In the genomic region with DNA sequence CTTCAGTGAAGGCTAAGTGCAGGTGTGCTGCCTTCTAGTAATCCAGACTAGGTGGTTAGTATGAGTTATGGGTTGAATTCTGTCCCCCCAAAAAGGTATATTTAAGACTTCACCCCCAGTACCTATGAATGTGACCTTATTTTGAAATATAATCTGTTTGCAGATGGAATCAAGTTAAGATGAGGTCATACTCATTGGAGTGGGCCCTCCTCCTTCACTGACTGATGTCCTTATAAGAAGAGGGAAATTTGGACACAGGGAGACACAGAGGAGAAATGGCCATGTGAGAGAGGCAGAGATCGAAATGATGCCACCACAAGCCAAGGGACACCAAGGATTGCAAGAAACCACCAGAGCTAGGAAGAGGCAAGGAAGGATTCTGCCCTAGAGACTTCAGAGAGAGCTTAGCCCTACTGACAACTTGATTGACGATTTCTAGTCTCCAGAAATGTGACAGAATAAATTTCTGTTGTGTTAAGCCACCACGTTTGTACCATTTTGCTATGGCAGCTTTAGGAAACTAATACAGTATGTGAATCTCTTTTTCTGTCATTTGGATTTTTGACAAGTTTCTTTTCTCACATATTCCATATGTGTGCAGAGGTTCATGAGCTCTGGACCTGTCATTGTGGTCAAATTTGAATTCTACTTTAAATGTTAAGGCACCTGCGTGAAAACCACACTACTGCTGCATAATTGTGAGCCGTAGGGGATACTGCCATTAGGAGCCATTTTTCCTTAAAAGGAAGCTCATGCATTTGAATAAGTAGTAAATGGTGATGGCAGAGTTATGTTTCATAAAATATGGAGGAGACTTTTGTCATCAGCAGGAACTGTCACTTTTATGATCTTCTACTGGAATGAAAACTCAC, we compare ENCODE assay signal across 25 cellular contexts. TPM values are rescaled to one million over a fixed set of nuclear protein-coding genes. Genes with fewer than 3 reads are reported as not detected.
DNase-seq lines count a peak whose midpoint lies in the region; ATAC-seq, FAIRE-seq and TF ChIP-seq lines count a peak whose summit lies in the region.
"Had no signal": no experiment of that assay in that cellular context is flagged by ENCODE, and none has a peak within 500 bp of the region (broad histone marks: within the 10 kb centered on the region; RNA-seq: fewer than 3 reads in every experiment).

No MANE protein-coding gene starts in this region.

- H3K27me3 ChIP-seq in GM12878 (replicated peaks in 1 of 2; ENCODE audit: control insufficient read depth in 2 of 2, insufficient read depth in 2 of 2, low read length in 1 of 2) = no peaks in the 10 kb centered on the region
- H3K27me3 ChIP-seq: MG63, pancreas had no signal

- FAIRE-seq in GM12878 (lab: Jason Lieb, UNC) = no peak
- FAIRE-seq: frontal cortex, H1, pancreas had no signal

- H3K4me2 ChIP-seq in GM12878 (ENCODE audit: control insufficient read depth, insufficient read depth) = peak overlapping the region; percentile 8; the same call in 1 of the 2 replicates

- H3K4me3 ChIP-seq in GM12878 = no peak overlapping the region
- H3K4me3 ChIP-seq: MG63, pancreas had no signal

- no peaks in the 10 kb centered on the region for H3K36me3 ChIP-seq in GM12878 (ENCODE audit: control insufficient read depth in 2 of 2, insufficient read depth in 2 of 2, low read length in 1 of 2)
- H3K36me3 ChIP-seq: MG63, pancreas had no signal

- SMC1A ChIA-PET in GM12878 (lab: Charles Lee; ENCODE audit: uncharacterized antibody, unreplicated experiment) = interaction anchor here (0.5 to 4.5 kb wide), 18 partner anchors 9 to 469 kb away, joined by 3 to 87 read pairs (median 4); no protein-coding TSS in a partner anchor

- no peak overlapping the region for H3K9ac ChIP-seq in GM12878 (ENCODE audit: control insufficient read depth, insufficient read depth, low read length)

- POLR2A ChIA-PET in GM12878 (lab: Charles Lee) = interaction anchor here (1.0 to 1.2 kb wide), 2 partner anchors 13 to 82 kb away, joined by 3 to 4 read pairs; no protein-coding TSS in a partner anchor

- TF ChIP-seq CTCF in GM12878 (IDR thresholded peaks at IDR 0.05 in 2 of 3, conservative IDR thresholded peaks at IDR 0.05 in 1 of 3; ENCODE audit: control insufficient read depth in 2 of 3, extremely low read depth in 1 of 3, insufficient read depth in 1 of 3, low read depth in 3 of 3, low read length in 3 of 3) = no peak

- no peaks in the 10 kb centered on the region for H4K20me1 ChIP-seq in GM12878 (ENCODE audit: control insufficient read depth, insufficient read depth)

- peak; percentile 49 for ATAC-seq in GM18867 (IDR thresholded peaks at IDR 0.05; ENCODE audit: unreplicated experiment)
- peak; percentile 39 for ATAC-seq in GM12878
- no peak for ATAC-seq in GM19035 (IDR thresholded peaks at IDR 0.05; ENCODE audit: unreplicated experiment)
- ATAC-seq in Right ventricle myocardium superior (ENCODE audit: poor library complexity) = no peak
- ATAC-seq: Right ventricle myocardium inferior; sciatic nerve; stimulated activated naive B cell treated with anti-CD40 and anti-IgM and Interleukin-4, amounts not matched to agents 10 μg/mL and 1 μg/mL and 100 μg/mL, for 72 hours had no signal

- no peak overlapping the region for H2AFZ ChIP-seq in GM12878 (ENCODE audit: control insufficient read depth, low read depth, low read length)

- in situ Hi-C loops in GM12878 (cut with MboI) = no loop called here

- DNase-seq in DMS153 (lab: John Stamatoyannopoulos, UW) (peak; percentile 47), DMS153 treated with DMSO at 0.1 percent for 48 hours (lab: John Stamatoyannopoulos, UW; ENCODE audit: unreplicated experiment) (no peak), NCI-H2196 (lab: John Stamatoyannopoulos, UW; ENCODE audit: unreplicated experiment) (peak; percentile 17), GM12878 (ENCODE audit: low read depth, low spot score) (peak; percentile 23), Right ventricle myocardium superior (no peak), NCI-H226 (no peak)
- DNase-seq: activated CD4-positive, alpha-beta T cell treated with anti-CD3 and anti-CD28 coated beads for 48 hours; activated CD8-positive, alpha-beta memory T cell treated with anti-CD3 and anti-CD28 coated beads, Interleukin-2, amount 50 U/mL, for 4 hours; activated gamma-delta T cell; AML-193; caudate nucleus; EL; kidney glomerular epithelial cell; MG63; naive B cell; pancreas; stimulated activated naive B cell treated with anti-CD40 and anti-IgM and Interleukin-4, amounts not matched to agents 10 μg/mL and 1 μg/mL and 100 μg/mL, for 72 hours; SW 1271 had no signal

- TF ChIP-seq RAD21 in GM12878 (IDR thresholded peaks at IDR 0.05; ENCODE audit: insufficient read depth, low read depth, low read length) = no peak

- RAD21 ChIA-PET in GM12878 (lab: Charles Lee; ENCODE audit: unreplicated experiment) = interaction anchor here (0.6 to 4.9 kb wide), 12 partner anchors 12 to 457 kb away, joined by 3 to 49 read pairs (median 10); a partner anchor contains a TSS

- no peak overlapping the region for H3K27ac ChIP-seq in GM12878 (ENCODE audit: control insufficient read depth, insufficient read depth)
- H3K27ac ChIP-seq: 22Rv1, pancreas had no signal

- H3K9me3 ChIP-seq in GM12878 (replicated peaks; ENCODE audit: control insufficient read depth, insufficient read depth, low read length) = peaks cover 2% of the 10 kb centered on the region; the same call in 1 of the 3 replicates
- H3K9me3 ChIP-seq: MG63, pancreas had no signal

- H3K4me1 ChIP-seq in GM12878 (ENCODE audit: control insufficient read depth, insufficient read depth, low read length) = peaks cover 20% of the 10 kb centered on the region; the same call in 1 of the 2 replicates
- H3K4me1 ChIP-seq: pancreas had no signal

- peak in 1 of 2 experiments; percentile 85; a peak in 2 of 4 replicates for TF ChIP-seq EP300 in GM12878 (IDR thresholded peaks at IDR 0.05; ENCODE audit: borderline replicate concordance in 1 of 2, control insufficient read depth in 1 of 2, low read depth in 2 of 2, low read length in 2 of 2)

- no peaks in the 10 kb centered on the region for H3K79me2 ChIP-seq in GM12878 (ENCODE audit: control insufficient read depth, insufficient read depth, low read length)

- TF ChIP-seq POLR2A in GM12878 (IDR thresholded peaks at IDR 0.05; ENCODE audit: low read depth, low read length) = no peak

- WGBS in GM12878 (ENCODE audit: insufficient coverage, insufficient replicate concordance, low lambda C conversion rate, missing lambda C conversion rate) = 79% methylated on average over 5 of the region's 5 CpGs

- CTCF ChIA-PET in GM12878 (lab: Yijun Ruan, JAX) = interaction anchor here (0.7 to 3.5 kb wide), 7 partner anchors 9 to 252 kb away, joined by 3 to 27 read pairs (median 6); no protein-coding TSS in a partner anchor

- intact Hi-C loops in GM12878 (cut with micrococcal nuclease; ENCODE audit: unreplicated experiment) = loop anchor here (2.0 kb wide), 1 partner anchor 18 kb away; no protein-coding TSS in a partner anchor
- intact Hi-C loops in Right ventricle myocardium superior (cut with DNase I) = no loop called here

- no TSS peak for BruUV-seq in GM12878 (replicated peaks; lab: Mats Ljungman, UMichigan)

TF ChIP-seq in GM12878, 131 proteins besides CTCF, POLR2A, EP300 and RAD21 (continues in another document):
- no peak for TF ChIP-seq SREBF1 (IDR thresholded peaks at IDR 0.05; ENCODE audit: low read length)
- no peak for TF ChIP-seq HCFC1 (IDR thresholded peaks at IDR 0.05; ENCODE audit: low read length)
- TF ChIP-seq MXI1 (IDR thresholded peaks at IDR 0.05; ENCODE audit: low read depth, low read length) = no peak
- TF ChIP-seq TCF12 (IDR thresholded peaks at IDR 0.05; ENCODE audit: low read depth, low read length) = no peak
- no peak for TF ChIP-seq RB1 (IDR thresholded peaks at IDR 0.05; ENCODE audit: borderline replicate concordance)
- no peak for TF ChIP-seq CBFB (IDR thresholded peaks at IDR 0.05; ENCODE audit: low read depth)
- no peak for TF ChIP-seq KDM1A (IDR thresholded peaks at IDR 0.05; ENCODE audit: borderline replicate concordance)
- no peak for TF ChIP-seq DPF2 (IDR thresholded peaks at IDR 0.05)
- TF ChIP-seq NBN (IDR thresholded peaks at IDR 0.05) = no peak
- no peak for TF ChIP-seq MYB (IDR thresholded peaks at IDR 0.05; ENCODE audit: borderline replicate concordance, low read depth, low read length)
- TF ChIP-seq NFIC (IDR thresholded peaks at IDR 0.05; ENCODE audit: low read depth, low read length) = peak; percentile 23; the same call in 1 of the 2 replicates
- no peak for TF ChIP-seq LARP7 (IDR thresholded peaks at IDR 0.05)
- TF ChIP-seq SREBF2 (IDR thresholded peaks at IDR 0.05; ENCODE audit: low read length) = no peak
- no peak for TF ChIP-seq NR2C1 (IDR thresholded peaks at IDR 0.05)
- no peak for TF ChIP-seq MEF2B (IDR thresholded peaks at IDR 0.05; ENCODE audit: partially characterized antibody, poor library complexity, severe bottlenecking)
- no peak for TF ChIP-seq GATAD2B (conservative IDR thresholded peaks at IDR 0.05; ENCODE audit: low read depth)
- no peak for TF ChIP-seq BRCA1 (IDR thresholded peaks at IDR 0.05; ENCODE audit: low read depth, low read length)
- TF ChIP-seq NR2C2 (IDR thresholded peaks at IDR 0.05; ENCODE audit: borderline replicate concordance, control insufficient read depth, insufficient read length, low read depth) = no peak
- no peak for TF ChIP-seq KAT2A (conservative IDR thresholded peaks at IDR 0.05; ENCODE audit: control insufficient read depth, low read depth, low read length)
- no peak for TF ChIP-seq ZSCAN29 (IDR thresholded peaks at IDR 0.05)
- no peak for TF ChIP-seq CREB1 (IDR thresholded peaks at IDR 0.05; ENCODE audit: low read depth)
- no peak for TF ChIP-seq BMI1 (IDR thresholded peaks at IDR 0.05; ENCODE audit: borderline replicate concordance)

RNA-seq across cellular contexts. Expression of a gene that starts 2.6 kb away (rescaled TPM):
- total RNA-seq in GM12878 (2013; cell fraction: nucleolus; rRNA removed) = 22.7 and 28.1 TPM in 2 replicates
- 60.2 and 75.9 TPM in 2 replicates for total RNA-seq in GM12878 (2014; rRNA removed)
- 101 and 105 TPM in 2 replicates for total RNA-seq in GM12878 (2014; rRNA removed; fragmentation: Illumina TruSeq; extraction: Trizol)
- total RNA-seq in GM12878 (2021) = 92.5 and 101 TPM in 2 replicates
- 165 TPM for polyA plus RNA-seq in GM12878 (2011; ENCODE audit: low read depth)
- polyA plus RNA-seq in GM12878 (2011; rRNA removed) = 118 and 212 TPM in 2 replicates
- polyA plus RNA-seq in GM12878 (2011; cell fraction: cytosol; rRNA removed) = 42.7 and 49.6 TPM in 2 replicates
- 28.5 and 33.4 TPM in 2 replicates for polyA plus RNA-seq in GM12878 (2011; cell fraction: nucleus; rRNA removed)
- 105 and 107 TPM in 2 replicates for polyA plus RNA-seq in GM12878 (2012)
- polyA plus RNA-seq in GM12878 (2014; fragmentation: Illumina TruSeq; extraction: Trizol) = 97.1 and 98.1 TPM in 2 replicates
- polyA plus RNA-seq in GM12878 (2014; fragmentation: Nextera tagmentation; extraction: Ambion mirVana) = 100 to 1,000 TPM; 304 to 317 TPM
- 58.1 and 74.0 TPM in 2 replicates for polyA plus RNA-seq in GM12878 (2014; rRNA removed)
- 100 to 1,000 TPM; 331 to 343 TPM for polyA plus RNA-seq in GM12878 (2016; fragmentation: Nextera tagmentation; extraction: Ambion mirVana)
- 19.9 and 22.3 TPM in 2 replicates for polyA minus RNA-seq in GM12878 (2011; rRNA and poly(A)+ RNA removed)
- polyA minus RNA-seq in GM12878 (2011; cell fraction: cytosol; rRNA and poly(A)+ RNA removed) = 8.8 and 15.9 TPM in 2 replicates
- 14.4 and 19.5 TPM in 2 replicates for polyA minus RNA-seq in GM12878 (2011; cell fraction: nucleus; rRNA and poly(A)+ RNA removed)
- total RNA-seq in Right ventricle myocardium superior = 22.9 TPM

Comparison
In these comparisons a context has a peak if more than half of its experiments do, and no peak if none do; other contexts are left out.
1. DNase-seq: peak in DMS153 (single experiment), NCI-H2196 (single experiment) and GM12878 (single experiment); none in DMS153 treated with DMSO at 0.1 percent for 48 hours (single experiment), Right ventricle myocardium superior (single experiment) and NCI-H226 (single experiment).
2. ATAC-seq: peak in GM18867 (single experiment) and GM12878 (single experiment); none in GM19035 (single experiment) and Right ventricle myocardium superior (single experiment).